Comparison of ENCODE assay signal across 2 cellular contexts in genomic region chr9:83956288-83957028, GRCh38.
TF ChIP-seq lines count a peak whose summit lies in the region.

No MANE protein-coding gene starts in this region.

TF ChIP-seq in HEK293, 187 proteins besides CTCF, POLR2A, EP300 and RAD21 (continued from another document and continues in another):
- TF ChIP-seq ZNF488 (tag by site-specific recombination; IDR thresholded peaks at IDR 0.05) (no peak), ZNF596 (tag by site-specific recombination; IDR thresholded peaks at IDR 0.05) (no peak), SCRT2 (tag by site-specific recombination; IDR thresholded peaks at IDR 0.05) (no peak), BCL11A (tag by site-specific recombination; IDR thresholded peaks at IDR 0.05; ENCODE audit: low read depth) (no peak), HIC1 (tag by site-specific recombination; IDR thresholded peaks at IDR 0.05) (peak; percentile 74; the same call in 1 of the 2 replicates), ZNF121 (tag by site-specific recombination; IDR thresholded peaks at IDR 0.05) (no peak), ZNF830 (tag by site-specific recombination; IDR thresholded peaks at IDR 0.05; ENCODE audit: low read depth) (no peak), ZSCAN23 (tag by site-specific recombination; IDR thresholded peaks at IDR 0.05) (no peak), ZNF677 (tag by site-specific recombination; IDR thresholded peaks at IDR 0.05) (peak; percentile 93), ZNF660 (tag by site-specific recombination; IDR thresholded peaks at IDR 0.05) (no peak), PRDM2 (tag by site-specific recombination; IDR thresholded peaks at IDR 0.05; ENCODE audit: borderline replicate concordance) (no peak), ZNF449 (tag by site-specific recombination; IDR thresholded peaks at IDR 0.05) (no peak), SP3 (tag by site-specific recombination; IDR thresholded peaks at IDR 0.05) (peak; percentile 57; the same call in 1 of the 2 replicates), HOXD13 (CRISPR knock-in tag; IDR thresholded peaks at IDR 0.05; ENCODE audit: borderline replicate concordance) (no peak), ZNF394 (tag by site-specific recombination; IDR thresholded peaks at IDR 0.05; ENCODE audit: borderline replicate concordance) (0 out of 2 replicates have a peak, but pooled peaks have one; percentile 14), KLF10 (tag by site-specific recombination; IDR thresholded peaks at IDR 0.05) (no peak)

TF ChIP-seq in HepG2, 621 proteins besides CTCF, POLR2A, EP300 and RAD21 (continued from another document and continues in another):
- TF ChIP-seq BCLAF1 (IDR thresholded peaks at IDR 0.05) (no peak), ZNF850 (CRISPR knock-in tag; conservative IDR thresholded peaks at IDR 0.05) (no peak), THRA (CRISPR knock-in tag; IDR thresholded peaks at IDR 0.05; ENCODE audit: borderline replicate concordance) (peak; percentile 52), RBAK (CRISPR knock-in tag; IDR thresholded peaks at IDR 0.05) (no peak), ZBTB1 (CRISPR knock-in tag; IDR thresholded peaks at IDR 0.05; ENCODE audit: borderline replicate concordance) (no peak), ZNF547 (CRISPR knock-in tag; IDR thresholded peaks at IDR 0.05) (peak; percentile 75), RARG (CRISPR knock-in tag; IDR thresholded peaks at IDR 0.05; ENCODE audit: low read depth) (no peak), ZNF230 (CRISPR knock-in tag; IDR thresholded peaks at IDR 0.05) (peak; percentile 78; the same call in 1 of the 2 replicates), HNF4A (CRISPR knock-in tag; IDR thresholded peaks at IDR 0.05) (peak; percentile 92), JUND (CRISPR knock-in tag; IDR thresholded peaks at IDR 0.05) (no peak), ARID4A (CRISPR knock-in tag; IDR thresholded peaks at IDR 0.05; ENCODE audit: borderline replicate concordance) (peak; percentile 89), TGIF2 (CRISPR knock-in tag; IDR thresholded peaks at IDR 0.05) (0 out of 2 replicates have a peak, but pooled peaks have one; percentile 28), MAFK (conservative IDR thresholded peaks at IDR 0.05 in 1 of 2, IDR thresholded peaks at IDR 0.05 in 1 of 2; ENCODE audit: low read length in 2 of 2) (no peak), ZFP37 (CRISPR knock-in tag; IDR thresholded peaks at IDR 0.05; ENCODE audit: borderline replicate concordance) (no peak), CC2D1A (CRISPR knock-in tag; IDR thresholded peaks at IDR 0.05) (no peak), ZNF276 (CRISPR knock-in tag; IDR thresholded peaks at IDR 0.05; ENCODE audit: low read depth) (0 out of 2 replicates have a peak, but pooled peaks have one; percentile 25), MIER2 (CRISPR knock-in tag; IDR thresholded peaks at IDR 0.05) (no peak), MAX (IDR thresholded peaks at IDR 0.05) (peak; percentile 84), THAP7 (CRISPR knock-in tag; IDR thresholded peaks at IDR 0.05) (no peak), ZNF660 (CRISPR knock-in tag; IDR thresholded peaks at IDR 0.05; ENCODE audit: borderline replicate concordance, low read depth) (no peak), ZNF597 (CRISPR knock-in tag; IDR thresholded peaks at IDR 0.05) (no peak), ZNF234 (CRISPR knock-in tag; conservative IDR thresholded peaks at IDR 0.05) (0 out of 2 replicates have a peak, but pooled peaks have one; percentile 42), LRRFIP1 (CRISPR knock-in tag; conservative IDR thresholded peaks at IDR 0.05) (no peak), ZBTB20 (CRISPR knock-in tag; IDR thresholded peaks at IDR 0.05; ENCODE audit: borderline replicate concordance, low read depth) (0 out of 2 replicates have a peak, but pooled peaks have one; percentile 29), YEATS2 (CRISPR knock-in tag; IDR thresholded peaks at IDR 0.05; ENCODE audit: borderline replicate concordance) (peak; percentile 84), JUNB (CRISPR knock-in tag; IDR thresholded peaks at IDR 0.05; ENCODE audit: borderline replicate concordance) (peak; percentile 53; the same call in 1 of the 2 replicates), MED13 (CRISPR knock-in tag; IDR thresholded peaks at IDR 0.05) (peak; percentile 55; the same call in 1 of the 2 replicates), ZNF788 (CRISPR knock-in tag; IDR thresholded peaks at IDR 0.05; ENCODE audit: borderline replicate concordance) (peak; percentile 84), ZNF3 (CRISPR knock-in tag; IDR thresholded peaks at IDR 0.05) (no peak), GTF3A (CRISPR knock-in tag; conservative IDR thresholded peaks at IDR 0.05) (no peak), ZNF761 (CRISPR knock-in tag; conservative IDR thresholded peaks at IDR 0.05) (peak; percentile 60; the same call in 1 of the 2 replicates), TOE1 (CRISPR knock-in tag; IDR thresholded peaks at IDR 0.05) (no peak), ZNF251 (CRISPR knock-in tag; IDR thresholded peaks at IDR 0.05) (peak; percentile 54; the same call in 1 of the 2 replicates), ZNF343 (CRISPR knock-in tag; IDR thresholded peaks at IDR 0.05) (peak; percentile 57; the same call in 1 of the 2 replicates), ZNF33A (CRISPR knock-in tag; IDR thresholded peaks at IDR 0.05; ENCODE audit: borderline replicate concordance) (no peak), CREBL2 (CRISPR knock-in tag; IDR thresholded peaks at IDR 0.05; ENCODE audit: borderline replicate concordance) (no peak; the same call in 1 of the 2 replicates), GLI4 (CRISPR knock-in tag; IDR thresholded peaks at IDR 0.05; ENCODE audit: borderline replicate concordance) (peak; percentile 61; the same call in 1 of the 2 replicates), RFXANK (CRISPR knock-in tag; IDR thresholded peaks at IDR 0.05) (no peak), CERS6 (CRISPR knock-in tag; IDR thresholded peaks at IDR 0.05) (no peak), LCORL (IDR thresholded peaks at IDR 0.05) (peak; percentile 60; the same call in 1 of the 2 replicates), LCORL (CRISPR knock-in tag; IDR thresholded peaks at IDR 0.05) (peak; percentile 91), MXD4 (CRISPR knock-in tag; IDR thresholded peaks at IDR 0.05) (no peak)
